ENCODE assay signal across 1 cellular context in the genomic region with DNA sequence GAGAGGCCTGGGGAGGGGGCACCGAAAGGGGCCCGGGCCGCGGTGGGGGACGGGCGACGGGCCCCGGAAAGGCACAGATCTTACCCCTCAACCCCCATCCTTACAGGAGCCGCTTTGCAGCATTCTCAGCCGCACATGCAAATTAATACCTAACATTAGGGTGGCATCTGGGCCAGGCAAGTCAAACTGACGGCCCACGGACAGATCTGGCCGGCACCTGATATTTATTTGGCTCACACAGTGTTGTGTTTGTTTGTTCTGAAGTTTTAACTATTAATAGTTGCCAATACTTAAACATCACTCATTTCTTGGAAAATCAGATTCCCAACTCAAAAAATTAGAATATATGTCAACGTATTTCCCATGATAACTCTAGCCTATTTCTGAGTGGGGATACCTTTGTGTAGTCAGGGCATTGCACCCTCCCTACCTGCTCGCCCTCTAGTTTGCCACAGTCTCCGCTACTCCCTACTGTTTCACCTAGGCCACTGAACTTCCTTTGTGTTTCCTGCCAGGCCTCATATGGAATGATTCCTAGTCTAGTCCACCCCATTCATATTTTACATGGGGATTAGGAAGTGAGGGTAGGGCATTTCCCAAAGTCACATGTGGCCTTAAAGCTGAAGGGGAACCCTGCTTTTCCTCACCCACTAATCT.
TF ChIP-seq lines count a peak whose summit lies in the region.

No MANE protein-coding gene starts in this region.

TF ChIP-seq in IMR-90, 13 proteins besides CTCF, POLR2A, EP300 and RAD21 (continued from another document):
- TF ChIP-seq, protein P1, sequence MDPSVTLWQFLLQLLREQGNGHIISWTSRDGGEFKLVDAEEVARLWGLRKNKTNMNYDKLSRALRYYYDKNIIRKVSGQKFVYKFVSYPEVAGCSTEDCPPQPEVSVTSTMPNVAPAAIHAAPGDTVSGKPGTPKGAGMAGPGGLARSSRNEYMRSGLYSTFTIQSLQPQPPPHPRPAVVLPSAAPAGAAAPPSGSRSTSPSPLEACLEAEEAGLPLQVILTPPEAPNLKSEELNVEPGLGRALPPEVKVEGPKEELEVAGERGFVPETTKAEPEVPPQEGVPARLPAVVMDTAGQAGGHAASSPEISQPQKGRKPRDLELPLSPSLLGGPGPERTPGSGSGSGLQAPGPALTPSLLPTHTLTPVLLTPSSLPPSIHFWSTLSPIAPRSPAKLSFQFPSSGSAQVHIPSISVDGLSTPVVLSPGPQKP (IDR thresholded peaks at IDR 0.05; ENCODE audit: borderline replicate concordance, low read depth, low read length) = no peak
- TF ChIP-seq CEBPB (IDR thresholded peaks at IDR 0.05; ENCODE audit: low read depth, low read length) (no peak), FOS (IDR thresholded peaks at IDR 0.05; ENCODE audit: low read depth, low read length) (no peak), MAZ (IDR thresholded peaks at IDR 0.05; ENCODE audit: borderline replicate concordance, low read depth, low read length) (no peak), CHD1 (IDR thresholded peaks at IDR 0.05; ENCODE audit: low read depth, low read length) (no peak), NFE2L2 (IDR thresholded peaks at IDR 0.05; ENCODE audit: low read depth, low read length) (no peak)
